In genomic region chr15:95279277-95280019, GRCh38 we compare ENCODE assay signal across 17 cellular contexts.
A peak's percentile ranks its signal among the peaks of the same experiment; 100 is the strongest.
DNase-seq lines count a peak whose midpoint lies in the region; ATAC-seq and TF ChIP-seq lines count a peak whose summit lies in the region.
"Had no signal": no experiment of that assay in that cellular context is flagged by ENCODE, and none has a peak within 500 bp of the region (broad histone marks: within the 10 kb centered on the region; RNA-seq: fewer than 3 reads in every experiment).

No MANE protein-coding gene starts in this region.

- TF ChIP-seq CTCF in left ventricle myocardium inferior (IDR thresholded peaks at IDR 0.05; ENCODE audit: borderline replicate concordance), result no peak
- no peak for TF ChIP-seq CTCF in nephron (IDR thresholded peaks at IDR 0.05; ENCODE audit: unreplicated experiment in 3 of 3)
- no peak for TF ChIP-seq CTCF in testis (IDR thresholded peaks at IDR 0.05)

- H3K27ac ChIP-seq in left ventricle myocardium inferior (replicated peaks), result peak overlapping the region; percentile 51
- H3K27ac ChIP-seq in testis, result peak overlapping the region; percentile 53 to 55
- no peak overlapping the region for H3K27ac ChIP-seq in aorta (ENCODE audit: low read depth in 1 of 2, low read length in 2 of 2)
- H3K27ac ChIP-seq: BLaER1 treated with 17β-estradiol and CSF1 and Interleukin-3, amounts not matched to agents 10 nM and 100 nM had no signal

- ATAC-seq in Right ventricle myocardium inferior, result no peak
- peak; percentile 66 for ATAC-seq in aorta (ENCODE audit: low FRiP score)
- ATAC-seq in GM21737 (IDR thresholded peaks at IDR 0.05; ENCODE audit: unreplicated experiment), result no peak
- no peak for ATAC-seq in HG02840 (IDR thresholded peaks at IDR 0.05; ENCODE audit: low FRiP score, unreplicated experiment)
- ATAC-seq in GM19395 (IDR thresholded peaks at IDR 0.05; ENCODE audit: unreplicated experiment), result no peak
- ATAC-seq: HepG2 had no signal

- DNase-seq in left ventricle myocardium inferior, result no peak
- DNase-seq in Right ventricle myocardium inferior (ENCODE audit: missing footprints), result no peak
- no peak for DNase-seq in testis
- no peak for DNase-seq in aorta
- DNase-seq: MG63; NCI-H1105; NCI-H1694 treated with DMSO at 0.1 percent for 48 hours; NCI-H345; NCI-H69; NK-92 treated with Interleukin-12 subunit alpha and Interleukin-12 subunit beta, amount 100 ng/mL, for 24 hours; OCI-M1 had no signal

- H3K4me3 ChIP-seq in left ventricle myocardium inferior, result no peak overlapping the region
- no peak overlapping the region for H3K4me3 ChIP-seq in testis
- H3K4me3 ChIP-seq in aorta (ENCODE audit: low read length in 2 of 2), result no peak overlapping the region
- H3K4me3 ChIP-seq: BLaER1 treated with 17β-estradiol and CSF1 and Interleukin-3, amounts not matched to agents 10 nM and 100 nM; MG63 had no signal

- no peak for TF ChIP-seq POLR2A in testis (IDR thresholded peaks at IDR 0.05)

- peaks cover 3% of the 10 kb centered on the region for H3K36me3 Mint-ChIP-seq in nephron (ENCODE audit: low read depth)

- H3K27me3 ChIP-seq in left ventricle myocardium inferior (ENCODE audit: low read depth) (no peaks in the 10 kb centered on the region), testis (no peaks in the 10 kb centered on the region), aorta (ENCODE audit: control insufficient read depth in 1 of 2, insufficient read depth in 2 of 2, low read length in 1 of 2) (no peaks in the 10 kb centered on the region)
- H3K27me3 ChIP-seq: BLaER1 treated with 17β-estradiol and CSF1 and Interleukin-3, amounts not matched to agents 10 nM and 100 nM; MG63 had no signal

- intact Hi-C loops in left ventricle myocardium inferior (cut with micrococcal nuclease) (no loop called here), Right ventricle myocardium inferior (cut with DNase I) (no loop called here), testis (cut with DNase I; ENCODE audit: low total_unique reads) (loop anchor here (10.0 kb wide), 1 partner anchor 45 kb away; no protein-coding TSS in a partner anchor), aorta (cut with DNase I) (no loop called here)

- H3K4me1 Mint-ChIP-seq in nephron, result peaks cover 58% of the 10 kb centered on the region

- H3K27me3 Mint-ChIP-seq in nephron (ENCODE audit: low read depth), result no peaks in the 10 kb centered on the region

- H3K9me3 Mint-ChIP-seq in nephron, result no peaks in the 10 kb centered on the region

- H3K9me3 ChIP-seq in left ventricle myocardium inferior (replicated peaks), result no peaks in the 10 kb centered on the region
- H3K9me3 ChIP-seq in testis, result no peaks in the 10 kb centered on the region
- H3K9me3 ChIP-seq in aorta (ENCODE audit: control insufficient read depth, low read length), result no peaks in the 10 kb centered on the region
- H3K9me3 ChIP-seq: BLaER1 treated with 17β-estradiol and CSF1 and Interleukin-3, amounts not matched to agents 10 nM and 100 nM; MG63 had no signal

- 50 to 61% methylated on average over 8 of the region's 8 CpGs for WGBS in testis, 2 donors
- WGBS in aorta, 2 donors, result 54 to 57% methylated on average over 8 of the region's 8 CpGs

- H3K27ac Mint-ChIP-seq in nephron, result peak overlapping the region; percentile 89 to 96 (median 95)

- H3K4me3 Mint-ChIP-seq in nephron, result no peak overlapping the region

- no peaks in the 10 kb centered on the region for H3K36me3 ChIP-seq in left ventricle myocardium inferior
- no peaks in the 10 kb centered on the region for H3K36me3 ChIP-seq in testis (ENCODE audit: low read depth, missing control alignments)
- H3K36me3 ChIP-seq in aorta (ENCODE audit: control insufficient read depth in 1 of 2, insufficient read depth in 2 of 2, low read length in 1 of 2), result no peaks in the 10 kb centered on the region
- H3K36me3 ChIP-seq: BLaER1 treated with 17β-estradiol and CSF1 and Interleukin-3, amounts not matched to agents 10 nM and 100 nM; MG63 had no signal

- H3K4me1 ChIP-seq in left ventricle myocardium inferior (no peaks in the 10 kb centered on the region), testis (peaks cover 18% of the 10 kb centered on the region), aorta (ENCODE audit: control insufficient read depth in 1 of 2, insufficient read depth in 2 of 2, low read length in 2 of 2) (peaks cover 2 to 3% of the 10 kb centered on the region in 2 donors)

Comparison
In these comparisons a context has a peak if more than half of its experiments do, and no peak if none do; other contexts are left out.
1. H3K27ac ChIP-seq: peak in left ventricle myocardium inferior (single experiment) and testis (2 of 2); none in aorta (0 of 2).